Comparison of ENCODE assay signal across 11 cellular contexts in the genomic region with DNA sequence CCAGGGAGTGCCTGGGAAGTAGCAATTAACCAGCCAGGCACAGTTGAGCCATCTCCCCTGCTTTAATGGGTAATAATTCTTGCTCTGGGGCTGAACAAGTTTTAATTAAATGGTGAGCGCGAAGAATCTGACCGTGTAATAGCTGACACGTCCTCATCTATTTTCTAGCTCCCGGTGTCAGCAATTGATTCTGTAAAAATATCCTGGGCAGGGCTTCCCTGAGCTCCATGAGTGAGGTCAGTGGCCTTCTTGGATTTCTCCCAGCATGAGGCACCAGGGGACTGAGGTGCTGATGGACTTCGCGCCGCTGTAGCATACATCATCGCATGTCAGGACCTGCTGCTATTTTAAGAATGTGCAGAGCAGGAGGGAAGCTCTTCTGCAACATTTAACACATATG. TPM values are rescaled to one million over a fixed set of nuclear protein-coding genes. Genes with fewer than 3 reads are reported as not detected.
DNase-seq lines count a peak whose midpoint lies in the region; ATAC-seq, FAIRE-seq and TF ChIP-seq lines count a peak whose summit lies in the region.
"Had no signal": no experiment of that assay in that cellular context is flagged by ENCODE, and none has a peak within 500 bp of the region (broad histone marks: within the 10 kb centered on the region; RNA-seq: fewer than 3 reads in every experiment).

No MANE protein-coding gene starts in this region.

- H3K27me3 Mint-ChIP-seq in activated naive CD8-positive, alpha-beta T cell treated with anti-CD3 and anti-CD28 coated beads, Interleukin-2, amount 50 U/mL, for 24 hours, result no peaks in the 10 kb centered on the region

- no CpG with 5 or more reads among the region's 9 CpGs for WGBS in trophoblast cell (ENCODE audit: extremely low coverage, insufficient coverage, insufficient read length)

- no peak overlapping the region for H3K4me3 Mint-ChIP-seq in activated naive CD8-positive, alpha-beta T cell treated with anti-CD3 and anti-CD28 coated beads, Interleukin-2, amount 50 U/mL, for 24 hours

- H3K79me2 ChIP-seq in trophoblast cell (ENCODE audit: control insufficient read depth, insufficient read depth, low read length, poor library complexity) (no peaks in the 10 kb centered on the region), Karpas-422 (ENCODE audit: low read length) (peaks cover 98% of the 10 kb centered on the region)

- H3K14ac ChIP-seq in trophoblast cell (ENCODE audit: low read length), result no peak overlapping the region

- no peak for TF ChIP-seq CTCF in HEK293 (tag by site-specific recombination; IDR thresholded peaks at IDR 0.05)

- no peak overlapping the region for H3K27ac Mint-ChIP-seq in activated naive CD8-positive, alpha-beta T cell treated with anti-CD3 and anti-CD28 coated beads, Interleukin-2, amount 50 U/mL, for 24 hours

- no peak for ATAC-seq in activated naive CD8-positive, alpha-beta T cell treated with anti-CD3 and anti-CD28 coated beads, Interleukin-2, amount 50 U/mL, for 24 hours

- FAIRE-seq in RCC 7860 (lab: Jason Lieb, UNC), result no peak

- no peak overlapping the region for H2BK12ac ChIP-seq in trophoblast cell (ENCODE audit: low read length)

- no peak overlapping the region for H3K23ac ChIP-seq in trophoblast cell (ENCODE audit: low read length)

- no peak overlapping the region for H3K4me2 ChIP-seq in trophoblast cell (ENCODE audit: low read length)
- H3K4me2 ChIP-seq in Karpas-422 (ENCODE audit: low read depth, low read length, poor library complexity, severe bottlenecking), result no peak overlapping the region

- peaks cover 30% of the 10 kb centered on the region for H3K4me1 Mint-ChIP-seq in activated naive CD8-positive, alpha-beta T cell treated with anti-CD3 and anti-CD28 coated beads, Interleukin-2, amount 50 U/mL, for 24 hours

- no peaks in the 10 kb centered on the region for H3K9me2 ChIP-seq in Karpas-422 (replicated peaks; ENCODE audit: insufficient read depth, low read length)

- peaks cover 24% of the 10 kb centered on the region for H3K36me3 Mint-ChIP-seq in activated naive CD8-positive, alpha-beta T cell treated with anti-CD3 and anti-CD28 coated beads, Interleukin-2, amount 50 U/mL, for 24 hours (ENCODE audit: low read depth)

- H3K27ac ChIP-seq in HEK293 (ENCODE audit: extremely low read depth, low read depth, low read length) (no peak overlapping the region), trophoblast cell (ENCODE audit: low read depth, low read length) (no peak overlapping the region), Karpas-422 (ENCODE audit: low read length) (no peak overlapping the region)

- H4K8ac ChIP-seq in trophoblast cell (ENCODE audit: low read depth, low read length), result no peak overlapping the region

- H2AFZ ChIP-seq in trophoblast cell (ENCODE audit: insufficient read depth, low read length, poor library complexity) (no peak overlapping the region), Karpas-422 (ENCODE audit: low read length) (no peak overlapping the region)

- no peak overlapping the region for H3K18ac ChIP-seq in trophoblast cell (ENCODE audit: low read length)

- CTCF ChIA-PET in HEK293 (lab: Yijun Ruan, JAX), result interaction anchor here (0.6 to 4.0 kb wide), 5 partner anchors 10 to 309 kb away, joined by 3 to 35 read pairs (median 3); no protein-coding TSS in a partner anchor

- H3K36me3 ChIP-seq in HEK293 (ENCODE audit: control insufficient read depth in 2 of 2, insufficient read depth in 1 of 2, low read length in 2 of 2), result peaks cover 5 to 19% of the 10 kb centered on the region in 2 experiments
- H3K36me3 ChIP-seq in trophoblast cell (ENCODE audit: control insufficient read depth in 1 of 2, insufficient read depth in 2 of 2, low read length in 2 of 2), result peaks cover 2% of the 10 kb centered on the region in 2 experiments
- H3K36me3 ChIP-seq in Karpas-422 (ENCODE audit: insufficient read depth, low read length), result peaks cover 73% of the 10 kb centered on the region

- H4K91ac ChIP-seq in trophoblast cell (ENCODE audit: low read depth, low read length), result no peak overlapping the region

- H3K4ac ChIP-seq in trophoblast cell (ENCODE audit: low read depth, low read length), result no peak overlapping the region

- H2BK5ac ChIP-seq in trophoblast cell (ENCODE audit: low read depth, low read length, poor library complexity), result no peak overlapping the region

- no peak overlapping the region for H2BK120ac ChIP-seq in trophoblast cell (ENCODE audit: insufficient read depth, low read length, poor library complexity)

- H2AK5ac ChIP-seq in trophoblast cell (ENCODE audit: low read length), result no peak overlapping the region

- H3K4me3 ChIP-seq in HEK293 (ENCODE audit: low read depth, low read length), result no peak overlapping the region
- no peak overlapping the region for H3K4me3 ChIP-seq in trophoblast cell (ENCODE audit: low read depth, low read length)
- H3K4me3 ChIP-seq in Karpas-422 (ENCODE audit: low read length), result no peak overlapping the region

- H3K9ac ChIP-seq in trophoblast cell (ENCODE audit: low read length), result no peak overlapping the region
- no peak overlapping the region for H3K9ac ChIP-seq in Karpas-422 (ENCODE audit: low read length)

- H3K9me3 Mint-ChIP-seq in activated naive CD8-positive, alpha-beta T cell treated with anti-CD3 and anti-CD28 coated beads, Interleukin-2, amount 50 U/mL, for 24 hours, result peaks cover 15% of the 10 kb centered on the region

- no peaks in the 10 kb centered on the region for H4K20me1 ChIP-seq in Karpas-422 (ENCODE audit: insufficient read depth, low read depth, low read length)

- in situ Hi-C loops in KBM-7 (cut with MboI; ENCODE audit: low pct_unique_long_range_greater_than_20kb, low sequenced_read_pairs), result no loop called here

- H3K9me3 ChIP-seq in HEK293 (ENCODE audit: control insufficient read depth, insufficient read depth, low read depth, low read length) (peaks cover 16% of the 10 kb centered on the region), trophoblast cell (ENCODE audit: insufficient read depth, low read depth, low read length) (peaks cover 3% of the 10 kb centered on the region), Karpas-422 (ENCODE audit: low read length) (peaks cover 28% of the 10 kb centered on the region)

- no peaks in the 10 kb centered on the region for H3K79me1 ChIP-seq in trophoblast cell (ENCODE audit: low read length)

- H3K27me3 ChIP-seq in trophoblast cell (ENCODE audit: insufficient read depth, low read length) (no peaks in the 10 kb centered on the region), Karpas-422 (ENCODE audit: low read length) (no peaks in the 10 kb centered on the region)

- POLR2A ChIA-PET in HEK293 (lab: Yijun Ruan, JAX), result interaction anchor here (1.2 kb wide), 1 partner anchor 26 kb away, joined by 4 read pairs; no protein-coding TSS in a partner anchor

- DNase-seq in RCC 7860 (ENCODE audit: low spot score) (peak; percentile 51), glomerular visceral epithelial cell (ENCODE audit: extremely low spot score) (peak; percentile 90), trophoblast cell (peak; percentile 42 to 64), UCSD-AML1 (lab: John Stamatoyannopoulos, UW; ENCODE audit: unreplicated experiment) (no peak), Karpas-422 (no peak), KBM-7 (no peak)
- no peak for DNase-seq in activated naive CD8-positive, alpha-beta T cell treated with anti-CD3 and anti-CD28 coated beads, Interleukin-2, amount 50 U/mL, for 24 hours
- DNase-seq: activated CD4-positive, alpha-beta T cell treated with anti-CD3 and anti-CD28 coated beads, Interleukin-2, amount 50 U/mL, for 4 hours; GF-D8; midbrain had no signal

- peaks cover 15% of the 10 kb centered on the region for H3K4me1 ChIP-seq in HEK293 (ENCODE audit: control insufficient read depth, insufficient read depth, low read length)
- peaks cover 14 to 16% of the 10 kb centered on the region in 2 experiments for H3K4me1 ChIP-seq in trophoblast cell (ENCODE audit: control insufficient read depth in 1 of 2, insufficient read depth in 2 of 2, low read length in 2 of 2)
- H3K4me1 ChIP-seq in Karpas-422 (ENCODE audit: low read length), result peaks cover 20% of the 10 kb centered on the region

- no peak overlapping the region for H4K12ac ChIP-seq in trophoblast cell (ENCODE audit: low read depth, low read length)

TF ChIP-seq in HEK293, 187 proteins besides CTCF, POLR2A, EP300 and RAD21 (continues in another document):
- TF ChIP-seq, protein P1, sequence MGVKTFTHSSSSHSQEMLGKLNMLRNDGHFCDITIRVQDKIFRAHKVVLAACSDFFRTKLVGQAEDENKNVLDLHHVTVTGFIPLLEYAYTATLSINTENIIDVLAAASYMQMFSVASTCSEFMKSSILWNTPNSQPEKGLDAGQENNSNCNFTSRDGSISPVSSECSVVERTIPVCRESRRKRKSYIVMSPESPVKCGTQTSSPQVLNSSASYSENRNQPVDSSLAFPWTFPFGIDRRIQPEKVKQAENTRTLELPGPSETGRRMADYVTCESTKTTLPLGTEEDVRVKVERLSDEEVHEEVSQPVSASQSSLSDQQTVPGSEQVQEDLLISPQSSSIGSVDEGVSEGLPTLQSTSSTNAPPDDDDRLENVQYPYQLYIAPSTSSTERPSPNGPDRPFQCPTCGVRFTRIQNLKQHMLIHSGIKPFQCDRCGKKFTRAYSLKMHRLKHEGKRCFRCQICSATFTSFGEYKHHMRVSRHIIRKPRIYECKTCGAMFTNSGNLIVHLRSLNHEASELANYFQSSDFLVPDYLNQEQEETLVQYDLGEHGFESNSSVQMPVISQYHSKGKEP (tag by site-specific recombination; IDR thresholded peaks at IDR 0.05), result peak; percentile 38; the same call in 1 of the 2 replicates
- TF ChIP-seq, protein P2, sequence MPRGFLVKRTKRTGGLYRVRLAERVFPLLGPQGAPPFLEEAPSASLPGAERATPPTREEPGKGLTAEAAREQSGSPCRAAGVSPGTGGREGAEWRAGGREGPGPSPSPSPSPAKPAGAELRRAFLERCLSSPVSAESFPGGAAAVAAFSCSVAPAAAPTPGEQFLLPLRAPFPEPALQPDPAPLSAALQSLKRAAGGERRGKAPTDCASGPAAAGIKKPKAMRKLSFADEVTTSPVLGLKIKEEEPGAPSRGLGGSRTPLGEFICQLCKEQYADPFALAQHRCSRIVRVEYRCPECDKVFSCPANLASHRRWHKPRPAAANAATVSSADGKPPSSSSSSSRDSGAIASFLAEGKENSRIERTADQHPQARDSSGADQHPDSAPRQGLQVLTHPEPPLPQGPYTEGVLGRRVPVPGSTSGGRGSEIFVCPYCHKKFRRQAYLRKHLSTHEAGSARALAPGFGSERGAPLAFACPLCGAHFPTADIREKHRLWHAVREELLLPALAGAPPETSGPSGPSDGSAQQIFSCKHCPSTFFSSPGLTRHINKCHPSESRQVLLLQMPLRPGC (tag by site-specific recombination; IDR thresholded peaks at IDR 0.05), result no peak
- TF ChIP-seq GLIS2 (tag by site-specific recombination; IDR thresholded peaks at IDR 0.05) (0 out of 2 replicates have a peak, but pooled peaks have one; percentile 5), HOXC10 (CRISPR knock-in tag; IDR thresholded peaks at IDR 0.05) (no peak), KLF10 (tag by site-specific recombination; IDR thresholded peaks at IDR 0.05) (no peak), ZNF423 (tag by site-specific recombination; IDR thresholded peaks at IDR 0.05) (0 out of 2 replicates have a peak, but pooled peaks have one; percentile 26)

RNA-seq across cellular contexts. Expression of a gene that starts 27.0 kb away (rescaled TPM):
- 7.3 and 8.3 TPM in 2 replicates for polyA plus RNA-seq in trophoblast cell (2013)
- total RNA-seq in Karpas-422 (2014; rRNA removed; shearing (Covaris generic); ENCODE audit: low replicate concordance), result 68.6 and 88.1 TPM in 2 replicates

RNA-seq across cellular contexts. Expression of a gene that starts 27.6 kb away (rescaled TPM):
- polyA plus RNA-seq in trophoblast cell (2013), result not detected in 2 replicates
- not detected in 2 replicates for total RNA-seq in Karpas-422 (2014; rRNA removed; shearing (Covaris generic); ENCODE audit: low replicate concordance)

Comparison
In these comparisons a context has a peak if more than half of its experiments do, and no peak if none do; other contexts are left out.
1. DNase-seq: peak in RCC 7860 (single experiment), glomerular visceral epithelial cell (single experiment) and trophoblast cell (2 of 2); none in activated naive CD8-positive, alpha-beta T cell treated with anti-CD3 and anti-CD28 coated beads, Interleukin-2, amount 50 U/mL, for 24 hours (single experiment), UCSD-AML1 (single experiment), Karpas-422 (single experiment) and KBM-7 (single experiment).